In the genomic region with DNA sequence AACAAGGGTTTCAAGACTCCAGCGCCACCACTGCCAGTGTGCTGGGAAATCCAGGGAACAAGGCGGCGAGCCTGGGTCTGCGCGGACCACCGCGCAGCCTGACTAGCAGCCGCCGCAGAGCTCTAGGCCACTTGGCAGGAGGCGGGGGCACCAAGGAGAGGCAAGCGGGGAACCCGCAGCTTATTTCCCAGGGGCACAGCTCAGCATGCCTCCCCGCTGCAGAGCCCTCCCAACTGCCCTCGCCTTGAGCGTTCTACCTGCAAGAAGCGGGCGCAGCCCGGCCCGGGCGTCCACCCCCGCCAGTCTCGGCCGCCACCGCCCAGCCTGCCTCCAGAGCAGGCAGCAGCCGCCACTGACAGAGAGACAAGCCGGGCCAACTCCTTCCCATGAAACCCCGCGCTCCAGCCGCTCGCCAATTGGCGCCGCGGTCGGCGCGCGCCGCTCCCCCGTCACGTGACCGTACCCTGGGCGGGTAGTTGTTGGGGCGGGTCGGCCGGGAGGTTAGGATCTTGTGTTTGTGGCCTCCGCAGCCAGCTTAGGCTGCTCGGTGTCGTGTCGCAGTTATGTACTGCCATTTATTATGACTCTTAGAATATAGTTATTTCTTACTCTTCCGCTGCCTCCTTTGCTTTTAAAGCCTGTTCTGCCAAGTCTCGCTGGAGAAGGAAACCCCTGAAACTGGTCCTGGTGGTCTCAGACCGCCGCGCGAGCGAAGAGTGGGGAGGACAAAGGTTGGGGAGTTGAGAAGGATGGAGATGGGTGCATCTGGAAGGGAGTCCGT, we compare ENCODE assay signal across 8 cellular contexts. TPM values are rescaled to one million over a fixed set of nuclear protein-coding genes. Genes with fewer than 3 reads are reported as not detected.
DNase-seq lines count a peak whose midpoint lies in the region; ATAC-seq, FAIRE-seq and TF ChIP-seq lines count a peak whose summit lies in the region.

A gene with protein sequence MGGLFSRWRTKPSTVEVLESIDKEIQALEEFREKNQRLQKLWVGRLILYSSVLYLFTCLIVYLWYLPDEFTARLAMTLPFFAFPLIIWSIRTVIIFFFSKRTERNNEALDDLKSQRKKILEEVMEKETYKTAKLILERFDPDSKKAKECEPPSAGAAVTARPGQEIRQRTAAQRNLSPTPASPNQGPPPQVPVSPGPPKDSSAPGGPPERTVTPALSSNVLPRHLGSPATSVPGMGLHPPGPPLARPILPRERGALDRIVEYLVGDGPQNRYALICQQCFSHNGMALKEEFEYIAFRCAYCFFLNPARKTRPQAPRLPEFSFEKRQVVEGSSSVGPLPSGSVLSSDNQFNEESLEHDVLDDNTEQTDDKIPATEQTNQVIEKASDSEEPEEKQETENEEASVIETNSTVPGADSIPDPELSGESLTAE (minus strand): TSS at position 365 of the 781 bp plus-strand sequence. CDS start 6,683 bp downstream, outside the sequence.

- H3K36me3 ChIP-seq in kidney (ENCODE audit: control insufficient read depth in 1 of 2, insufficient read depth in 2 of 2, low read length in 2 of 2): no peaks in the 10 kb centered on the region

- no peak for TF ChIP-seq CTCF in AG09319 (IDR thresholded peaks at IDR 0.05; ENCODE audit: low read depth, low read length)
- no peak for TF ChIP-seq CTCF in kidney (IDR thresholded peaks at IDR 0.05; ENCODE audit: borderline replicate concordance, extremely low read depth, insufficient read depth)

- intact Hi-C loops in kidney (cut with DNase I): no loop called here

- peaks cover 0 to 4% of the 10 kb centered on the region in 2 donors for H3K4me1 ChIP-seq in kidney (ENCODE audit: control insufficient read depth in 1 of 2, insufficient read depth in 1 of 2, low read depth in 1 of 2, low read length in 2 of 2)

- no peaks in the 10 kb centered on the region for H3K9me3 ChIP-seq in kidney (ENCODE audit: control insufficient read depth in 1 of 2, low read length in 2 of 2)

- peak within 1 kb of the TSS; percentile 68 to 88 for H3K9ac ChIP-seq in kidney (ENCODE audit: low read length in 2 of 2)

- peak within 1 kb of the TSS; percentile 83 to 86 for H3K4me3 ChIP-seq in kidney (ENCODE audit: low read length in 2 of 2)

- H3K27ac ChIP-seq in kidney (ENCODE audit: low read depth in 2 of 2, low read length in 2 of 2): peak within 1 kb of the TSS; percentile 68 to 71

- FAIRE-seq in kidney (lab: Jason Lieb, UNC): no peak

- DNase-seq in AG09319 (ENCODE audit: extremely low read depth, low read depth) (peak; percentile 68), NCI-H446 treated with DMSO at 0.1 percent for 48 hours (lab: John Stamatoyannopoulos, UW) (peak; percentile 78), cerebellar cortex (ENCODE audit: low spot score) (peak; percentile 90), kidney (peak; percentile 97)
- peak; percentile 95 for DNase-seq in stimulated activated CD4-positive, alpha-beta T cell treated with anti-CD3 and anti-CD28 coated beads, Interleukin-15, amount 100 ng/mL, for 24 hours

- ATAC-seq in GM19035 (IDR thresholded peaks at IDR 0.05; ENCODE audit: unreplicated experiment): peak; percentile 94
- peak; percentile 95 for ATAC-seq in HG03354 (IDR thresholded peaks at IDR 0.05; ENCODE audit: poor library complexity, severe bottlenecking, unreplicated experiment)
- peak; percentile 95 to 97 for ATAC-seq in activated CD4-positive, CD25-positive, alpha-beta regulatory T cell treated with anti-CD3 and anti-CD28 coated beads, Interleukin-2, amount 50 U/mL, for 24 hours

RNA-seq across cellular contexts. Expression of the gene that starts here (rescaled TPM):
- total RNA-seq in kidney: 29.0 TPM
- polyA plus RNA-seq in kidney (ENCODE audit: insufficient read depth, low read depth, low replicate concordance): 5.1 TPM

Comparison
In these comparisons a context has a peak if more than half of its experiments do, and no peak if none do; other contexts are left out.
1. Peak in every context shown above with its lines: DNase-seq, ATAC-seq, H3K4me3 ChIP-seq and H3K27ac ChIP-seq.